Comparison of ENCODE assay signal across 18 cellular contexts in genomic region chr11:113339909-113340569, GRCh38. TPM values are rescaled to one million over a fixed set of nuclear protein-coding genes. Genes with fewer than 3 reads are reported as not detected.
"Had no signal": no experiment of that assay in that cellular context is flagged by ENCODE, and none has a peak within 500 bp of the region (broad histone marks: within the 10 kb centered on the region; RNA-seq: fewer than 3 reads in every experiment).

No MANE protein-coding gene starts in this region.

- DNase-seq: activated CD4-positive, alpha-beta T cell treated with anti-CD3 and anti-CD28 coated beads, Interleukin-2, amount 10 ng/mL, durations not matched to agents 24 days and 14 days; activated CD4-positive, CD25-positive, alpha-beta regulatory T cell; activated CD8-positive, alpha-beta memory T cell treated with anti-CD3 and anti-CD28 coated beads, Interleukin-2, amount 50 U/mL, for 48 hours; activated gamma-delta T cell treated with Interleukin-2 at 50 U/mL for 16 hours; activated naive CD8-positive, alpha-beta T cell treated with anti-CD3 and anti-CD28 coated beads for 36 hours; amygdala; body of pancreas; caudate nucleus; erythroblast; islet precursor cell; left lung; mammary epithelial cell; naive B cell; pancreas; stimulated activated CD4-positive, alpha-beta T cell treated with anti-CD3 and anti-CD28 coated beads, Interleukin-1b, Interleukin-23, amount 100 ng/mL, for 48 hours; stimulated activated naive CD8-positive, alpha-beta T cell treated with anti-CD3 and anti-CD28 coated beads, Interleukin-15, amount 100 ng/mL, for 72 hours had no signal

- H3K27me3 Mint-ChIP-seq: activated CD4-positive, alpha-beta T cell treated with anti-CD3 and anti-CD28 coated beads, Interleukin-2, amount 10 ng/mL, durations not matched to agents 24 days and 14 days; activated naive CD8-positive, alpha-beta T cell treated with anti-CD3 and anti-CD28 coated beads for 36 hours; naive B cell; stimulated activated naive CD8-positive, alpha-beta T cell treated with anti-CD3 and anti-CD28 coated beads, Interleukin-15, amount 100 ng/mL, for 72 hours had no signal

- H3K4me1 ChIP-seq: body of pancreas, gastroesophageal sphincter, left lung, pancreas had no signal

- H3K4me3 ChIP-seq: body of pancreas, gastroesophageal sphincter, left lung, pancreas, thoracic aorta had no signal

- H3K4me3 Mint-ChIP-seq: activated CD4-positive, alpha-beta T cell treated with anti-CD3 and anti-CD28 coated beads, Interleukin-2, amount 10 ng/mL, durations not matched to agents 24 days and 14 days; activated naive CD8-positive, alpha-beta T cell treated with anti-CD3 and anti-CD28 coated beads for 36 hours; naive B cell; stimulated activated naive CD8-positive, alpha-beta T cell treated with anti-CD3 and anti-CD28 coated beads, Interleukin-15, amount 100 ng/mL, for 72 hours had no signal

- ATAC-seq: body of pancreas; gastroesophageal sphincter; left lung; stimulated activated naive CD8-positive, alpha-beta T cell treated with anti-CD3 and anti-CD28 coated beads, Interleukin-15, amount 100 ng/mL, for 72 hours had no signal

- H3K27me3 ChIP-seq: body of pancreas, gastroesophageal sphincter, left lung, pancreas had no signal

- H3K4me1 Mint-ChIP-seq: activated CD4-positive, alpha-beta T cell treated with anti-CD3 and anti-CD28 coated beads, Interleukin-2, amount 10 ng/mL, durations not matched to agents 24 days and 14 days; naive B cell; stimulated activated naive CD8-positive, alpha-beta T cell treated with anti-CD3 and anti-CD28 coated beads, Interleukin-15, amount 100 ng/mL, for 72 hours had no signal

- H3K27ac Mint-ChIP-seq: activated CD4-positive, alpha-beta T cell treated with anti-CD3 and anti-CD28 coated beads, Interleukin-2, amount 10 ng/mL, durations not matched to agents 24 days and 14 days; activated naive CD8-positive, alpha-beta T cell treated with anti-CD3 and anti-CD28 coated beads for 36 hours; stimulated activated naive CD8-positive, alpha-beta T cell treated with anti-CD3 and anti-CD28 coated beads, Interleukin-15, amount 100 ng/mL, for 72 hours had no signal

- H3K9me3 Mint-ChIP-seq: activated CD4-positive, alpha-beta T cell treated with anti-CD3 and anti-CD28 coated beads, Interleukin-2, amount 10 ng/mL, durations not matched to agents 24 days and 14 days; activated naive CD8-positive, alpha-beta T cell treated with anti-CD3 and anti-CD28 coated beads for 36 hours; stimulated activated naive CD8-positive, alpha-beta T cell treated with anti-CD3 and anti-CD28 coated beads, Interleukin-15, amount 100 ng/mL, for 72 hours had no signal

- H3K27ac ChIP-seq: body of pancreas, gastroesophageal sphincter, left lung, pancreas, thoracic aorta had no signal

- H3K9me3 ChIP-seq: body of pancreas, left lung, pancreas, thoracic aorta had no signal

RNA-seq across cellular contexts. Expression of gene ANKK1, which starts 47.5 kb away (rescaled TPM):
- total RNA-seq: activated CD4-positive, alpha-beta T cell treated with anti-CD3 and anti-CD28 coated beads, Interleukin-2, amount 10 ng/mL, durations not matched to agents 24 days and 14 days had no signal
